ENCODE assay signal across 1 cellular context in the genomic region with DNA sequence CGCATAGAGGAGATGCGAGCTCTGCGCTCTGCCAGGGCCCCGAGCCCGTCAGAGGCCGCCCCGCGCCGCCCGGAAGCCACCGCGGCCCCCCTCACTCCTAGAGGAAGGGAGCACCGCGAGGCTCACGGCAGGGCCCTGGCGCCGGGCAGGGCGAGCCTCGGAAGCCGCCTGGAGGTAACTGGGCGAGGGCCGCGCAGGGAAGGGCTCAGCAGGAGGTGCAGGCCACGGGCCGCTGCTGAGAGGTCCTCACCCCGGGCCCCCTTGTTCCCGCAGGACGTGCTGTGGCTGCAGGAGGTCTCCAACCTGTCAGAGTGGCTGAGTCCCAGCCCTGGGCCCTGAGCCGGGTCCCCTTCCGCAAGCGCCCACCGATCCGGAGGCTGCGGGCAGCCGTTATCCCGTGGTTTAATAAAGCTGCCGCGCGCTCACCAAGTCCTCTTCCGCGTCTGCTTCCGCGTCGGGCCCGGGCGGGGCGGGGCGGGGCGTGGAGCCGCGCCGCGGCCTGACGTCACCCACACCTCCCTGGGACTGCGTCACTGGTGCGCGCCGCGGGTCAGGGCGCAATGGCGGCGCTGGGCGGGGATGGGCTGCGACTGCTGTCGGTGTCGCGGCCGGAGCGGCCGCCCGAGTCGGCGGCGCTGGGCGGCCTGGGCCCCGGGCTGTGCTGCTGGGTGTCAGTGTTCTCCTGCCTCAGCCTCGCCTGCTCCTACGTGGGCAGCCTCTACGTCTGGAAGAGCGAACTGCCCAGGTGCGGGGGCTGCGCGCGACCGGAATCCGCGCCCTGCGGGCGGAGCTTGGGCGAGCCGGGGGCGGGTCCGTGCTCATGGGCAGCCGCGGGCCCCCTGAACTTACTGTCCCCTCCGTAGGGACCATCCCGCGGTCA.
TF ChIP-seq lines count a peak whose summit lies in the region.

A gene with protein sequence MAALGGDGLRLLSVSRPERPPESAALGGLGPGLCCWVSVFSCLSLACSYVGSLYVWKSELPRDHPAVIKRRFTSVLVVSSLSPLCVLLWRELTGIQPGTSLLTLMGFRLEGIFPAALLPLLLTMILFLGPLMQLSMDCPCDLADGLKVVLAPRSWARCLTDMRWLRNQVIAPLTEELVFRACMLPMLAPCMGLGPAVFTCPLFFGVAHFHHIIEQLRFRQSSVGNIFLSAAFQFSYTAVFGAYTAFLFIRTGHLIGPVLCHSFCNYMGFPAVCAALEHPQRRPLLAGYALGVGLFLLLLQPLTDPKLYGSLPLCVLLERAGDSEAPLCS (plus strand): TSS at position 546 of the 880 bp plus-strand sequence. CDS start 15 bp downstream, at position 561.

TF ChIP-seq in K562, 482 proteins besides CTCF, POLR2A, EP300 and RAD21 (continued from another document and continues in another):
- TF ChIP-seq TOE1 (IDR thresholded peaks at IDR 0.05; ENCODE audit: borderline replicate concordance): 0 out of 2 replicates have a peak, but pooled peaks have one; percentile 48
- TF ChIP-seq TOE1 (CRISPR knock-in tag; IDR thresholded peaks at IDR 0.05; ENCODE audit: borderline replicate concordance, low read depth): peak; percentile 27; the same call in 1 of the 2 replicates
- TF ChIP-seq EGR1 (conservative IDR thresholded peaks at IDR 0.05): peak; percentile 83
- no peak for TF ChIP-seq NFIX (CRISPR knock-in tag; IDR thresholded peaks at IDR 0.05; ENCODE audit: low read depth)
- no peak for TF ChIP-seq RBM14 (IDR thresholded peaks at IDR 0.05; ENCODE audit: borderline replicate concordance, insufficient read depth, low read depth, low read length)
- TF ChIP-seq MEF2D (tag; conservative IDR thresholded peaks at IDR 0.05; ENCODE audit: low read depth): no peak
- TF ChIP-seq HIVEP1 (CRISPR knock-in tag; IDR thresholded peaks at IDR 0.05): no peak
- TF ChIP-seq KAT8 (IDR thresholded peaks at IDR 0.05; ENCODE audit: low read depth): no peak
- 0 out of 2 replicates have a peak, but pooled peaks have one; percentile 34 for TF ChIP-seq PHF21A (IDR thresholded peaks at IDR 0.05; ENCODE audit: borderline replicate concordance, low read depth)
- TF ChIP-seq GATA2 (CRISPR knock-in tag; IDR thresholded peaks at IDR 0.05): no peak
- TF ChIP-seq KLF13 (tag; IDR thresholded peaks at IDR 0.05; ENCODE audit: borderline replicate concordance, low read depth): peak; percentile 57; the same call in 1 of the 2 replicates
- TF ChIP-seq ZNF263 (CRISPR knock-in tag; IDR thresholded peaks at IDR 0.05; ENCODE audit: borderline replicate concordance): peak; percentile 94
- TF ChIP-seq XRCC5 (IDR thresholded peaks at IDR 0.05; ENCODE audit: low read depth, low read length): no peak
- TF ChIP-seq SPI1 (IDR thresholded peaks at IDR 0.05; ENCODE audit: borderline replicate concordance, low read depth, low read length): no peak
- TF ChIP-seq PATZ1 (CRISPR knock-in tag; IDR thresholded peaks at IDR 0.05; ENCODE audit: borderline replicate concordance): no peak
- TF ChIP-seq, protein P1, sequence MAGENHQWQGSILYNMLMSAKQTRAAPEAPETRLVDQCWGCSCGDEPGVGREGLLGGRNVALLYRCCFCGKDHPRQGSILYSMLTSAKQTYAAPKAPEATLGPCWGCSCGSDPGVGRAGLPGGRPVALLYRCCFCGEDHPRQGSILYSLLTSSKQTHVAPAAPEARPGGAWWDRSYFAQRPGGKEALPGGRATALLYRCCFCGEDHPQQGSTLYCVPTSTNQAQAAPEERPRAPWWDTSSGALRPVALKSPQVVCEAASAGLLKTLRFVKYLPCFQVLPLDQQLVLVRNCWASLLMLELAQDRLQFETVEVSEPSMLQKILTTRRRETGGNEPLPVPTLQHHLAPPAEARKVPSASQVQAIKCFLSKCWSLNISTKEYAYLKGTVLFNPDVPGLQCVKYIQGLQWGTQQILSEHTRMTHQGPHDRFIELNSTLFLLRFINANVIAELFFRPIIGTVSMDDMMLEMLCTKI (IDR thresholded peaks at IDR 0.05; ENCODE audit: partially characterized antibody): no peak
- peak; percentile 94 for TF ChIP-seq RB1 (IDR thresholded peaks at IDR 0.05; ENCODE audit: low read depth)
- TF ChIP-seq ZNF274 (IDR thresholded peaks at IDR 0.05; ENCODE audit: borderline replicate concordance, low read depth, low read length): no peak
- TF ChIP-seq, protein P2, sequence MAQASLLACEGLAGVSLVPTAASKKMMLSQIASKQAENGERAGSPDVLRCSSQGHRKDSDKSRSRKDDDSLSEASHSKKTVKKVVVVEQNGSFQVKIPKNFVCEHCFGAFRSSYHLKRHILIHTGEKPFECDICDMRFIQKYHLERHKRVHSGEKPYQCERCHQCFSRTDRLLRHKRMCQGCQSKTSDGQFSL (CRISPR knock-in tag; IDR thresholded peaks at IDR 0.05): 0 out of 2 replicates have a peak, but pooled peaks have one; percentile 3
- TF ChIP-seq, protein P2 (tag; IDR thresholded peaks at IDR 0.05): no peak
- peak; percentile 25; the same call in 1 of the 2 replicates for TF ChIP-seq HDAC2 (IDR thresholded peaks at IDR 0.05)
- no peak for TF ChIP-seq ADNP (tag; IDR thresholded peaks at IDR 0.05)
- TF ChIP-seq ZNF165 (CRISPR knock-in tag; IDR thresholded peaks at IDR 0.05; ENCODE audit: borderline replicate concordance): no peak
- TF ChIP-seq ZNF280A (IDR thresholded peaks at IDR 0.05; ENCODE audit: low read depth, partially characterized antibody): no peak
- no peak for TF ChIP-seq GTF3C2 (IDR thresholded peaks at IDR 0.05; ENCODE audit: borderline replicate concordance, extremely low read depth, insufficient read length)
- peak; percentile 95 to 99 (median 98) for TF ChIP-seq YY1 (IDR thresholded peaks at IDR 0.05; ENCODE audit: borderline replicate concordance in 1 of 3, control insufficient read depth in 1 of 3, extremely low read depth in 1 of 3, insufficient read depth in 3 of 3, insufficient read length in 1 of 3, insufficient replicate concordance in 2 of 3, low read depth in 1 of 3, low read length in 2 of 3)
- no peak for TF ChIP-seq SMARCB1 (IDR thresholded peaks at IDR 0.05; ENCODE audit: insufficient read length, low read depth)
- no peak for TF ChIP-seq ZNF696 (CRISPR knock-in tag; conservative IDR thresholded peaks at IDR 0.05)
- no peak for TF ChIP-seq STAG1 (CRISPR knock-in tag; IDR thresholded peaks at IDR 0.05; ENCODE audit: borderline replicate concordance)
- no peak for TF ChIP-seq NR4A1 (CRISPR knock-in tag; IDR thresholded peaks at IDR 0.05)
- 0 out of 2 replicates have a peak, but pooled peaks have one; percentile 31 for TF ChIP-seq NR4A1 (tag; IDR thresholded peaks at IDR 0.05)
- TF ChIP-seq ZC3H4 (CRISPR knock-in tag; IDR thresholded peaks at IDR 0.05; ENCODE audit: borderline replicate concordance): no peak
- no peak for TF ChIP-seq CHAMP1 (IDR thresholded peaks at IDR 0.05)
- TF ChIP-seq ELF1 (tag; IDR thresholded peaks at IDR 0.05): peak; percentile 96
- TF ChIP-seq ARID1B (IDR thresholded peaks at IDR 0.05): no peak
- peak; percentile 76 for TF ChIP-seq SAP30 (IDR thresholded peaks at IDR 0.05; ENCODE audit: borderline replicate concordance, insufficient read depth, low read depth, low read length, poor library complexity, severe bottlenecking)
- no peak for TF ChIP-seq SNIP1 (IDR thresholded peaks at IDR 0.05; ENCODE audit: low read depth)
- no peak for TF ChIP-seq ZNF551 (CRISPR knock-in tag; IDR thresholded peaks at IDR 0.05)
- peak; percentile 98 for TF ChIP-seq ARID4B (CRISPR knock-in tag; IDR thresholded peaks at IDR 0.05)
- no peak for TF ChIP-seq BDP1 (IDR thresholded peaks at IDR 0.05; ENCODE audit: insufficient read depth, insufficient read length)
- peak; percentile 79 for TF ChIP-seq ESRRA (IDR thresholded peaks at IDR 0.05; ENCODE audit: borderline replicate concordance, low read depth)
- no peak for TF ChIP-seq ARID2 (IDR thresholded peaks at IDR 0.05)
